In genomic region chr12:88035271-88035906, GRCh38 we compare ENCODE assay signal across 8 cellular contexts. TPM values are rescaled to one million over a fixed set of nuclear protein-coding genes. Genes with fewer than 3 reads are reported as not detected.
DNase-seq lines count a peak whose midpoint lies in the region; ATAC-seq and TF ChIP-seq lines count a peak whose summit lies in the region.

No MANE protein-coding gene starts in this region.

- peak overlapping the region; percentile 91 for H3K4me3 Mint-ChIP-seq in activated T-helper 17 cell treated with anti-CD3 and anti-CD28 coated beads, Interleukin-2, amount 50 U/mL, for 72 hours
- peak overlapping the region; percentile 98 to 99 (median 99) for H3K4me3 Mint-ChIP-seq in nephron

- ATAC-seq in activated T-helper 17 cell treated with anti-CD3 and anti-CD28 coated beads, Interleukin-2, amount 50 U/mL, for 72 hours (replicated peaks): peak; percentile 99
- peak; percentile 100 for ATAC-seq in stimulated activated naive CD8-positive, alpha-beta T cell treated with anti-CD3 and anti-CD28 coated beads, Interleukin-15, Interleukin-2, amounts not matched to agents 100 U/mL and 50 U/mL, for 24 hours

- peaks cover 39% of the 10 kb centered on the region for H3K36me3 Mint-ChIP-seq in activated T-helper 17 cell treated with anti-CD3 and anti-CD28 coated beads, Interleukin-2, amount 50 U/mL, for 72 hours (ENCODE audit: low read depth)
- H3K36me3 Mint-ChIP-seq in nephron (ENCODE audit: low read depth): no peaks in the 10 kb centered on the region

- DNase-seq in EH (ENCODE audit: low read depth) (peak; percentile 84), GOT3 (lab: John Stamatoyannopoulos, UW) (peak; percentile 54), LHCN-M2 (ENCODE audit: low read depth) (peak; percentile 83), RPMI7951 (ENCODE audit: low read depth) (peak; percentile 79), fibroblast of the aortic adventitia (ENCODE audit: low read depth) (peak; percentile 78)
- peak; percentile 90 for DNase-seq in stimulated activated naive CD8-positive, alpha-beta T cell treated with anti-CD3 and anti-CD28 coated beads, Interleukin-15, Interleukin-2, amounts not matched to agents 100 U/mL and 50 U/mL, for 24 hours

- TF ChIP-seq CTCF in fibroblast of the aortic adventitia (IDR thresholded peaks at IDR 0.05; ENCODE audit: insufficient read depth, low read length) (no peak), nephron (IDR thresholded peaks at IDR 0.05; ENCODE audit: unreplicated experiment in 3 of 3) (no peak)

- peaks cover 21% of the 10 kb centered on the region for H3K4me1 Mint-ChIP-seq in activated T-helper 17 cell treated with anti-CD3 and anti-CD28 coated beads, Interleukin-2, amount 50 U/mL, for 72 hours
- H3K4me1 Mint-ChIP-seq in nephron: peaks cover 32% of the 10 kb centered on the region

- no peaks in the 10 kb centered on the region for H3K27me3 Mint-ChIP-seq in activated T-helper 17 cell treated with anti-CD3 and anti-CD28 coated beads, Interleukin-2, amount 50 U/mL, for 72 hours
- H3K27me3 Mint-ChIP-seq in nephron (ENCODE audit: low read depth): no peaks in the 10 kb centered on the region

- no peaks in the 10 kb centered on the region for H3K9me3 Mint-ChIP-seq in activated T-helper 17 cell treated with anti-CD3 and anti-CD28 coated beads, Interleukin-2, amount 50 U/mL, for 72 hours
- peaks cover 8% of the 10 kb centered on the region for H3K9me3 Mint-ChIP-seq in nephron

- peak overlapping the region; percentile 95 for H3K4me3 ChIP-seq in fibroblast of the aortic adventitia (ENCODE audit: low read depth, low read length)

- peak overlapping the region; percentile 91 for H3K27ac Mint-ChIP-seq in activated T-helper 17 cell treated with anti-CD3 and anti-CD28 coated beads, Interleukin-2, amount 50 U/mL, for 72 hours
- H3K27ac Mint-ChIP-seq in nephron: peak overlapping the region; percentile 42 to 92 (median 84)

RNA-seq across cellular contexts. Expression of gene C12orf50, which starts 6.2 kb away (rescaled TPM):
- total RNA-seq in LHCN-M2 (2014; rRNA removed) (not detected in 2 replicates), fibroblast of the aortic adventitia (ENCODE audit: low replicate concordance) (not detected in 2 replicates)
- polyA plus RNA-seq in LHCN-M2 (2012): not detected
- total RNA-seq in RPMI7951 (2014; rRNA removed; shearing (Covaris generic)): not detected in 2 replicates
- under 1 TPM in 1 of 2 donors, not detected in 1; 0.29 TPM for total RNA-seq in activated T-helper 17 cell treated with anti-CD3 and anti-CD28 coated beads, Interleukin-2, amount 50 U/mL, for 72 hours

Comparison
In these comparisons a context has a peak if more than half of its experiments do, and no peak if none do; other contexts are left out.
1. Peak in every context shown above with its lines: DNase-seq, ATAC-seq and H3K4me3 ChIP-seq.